2 cellular contexts compared by ENCODE assay signal in the genomic region with DNA sequence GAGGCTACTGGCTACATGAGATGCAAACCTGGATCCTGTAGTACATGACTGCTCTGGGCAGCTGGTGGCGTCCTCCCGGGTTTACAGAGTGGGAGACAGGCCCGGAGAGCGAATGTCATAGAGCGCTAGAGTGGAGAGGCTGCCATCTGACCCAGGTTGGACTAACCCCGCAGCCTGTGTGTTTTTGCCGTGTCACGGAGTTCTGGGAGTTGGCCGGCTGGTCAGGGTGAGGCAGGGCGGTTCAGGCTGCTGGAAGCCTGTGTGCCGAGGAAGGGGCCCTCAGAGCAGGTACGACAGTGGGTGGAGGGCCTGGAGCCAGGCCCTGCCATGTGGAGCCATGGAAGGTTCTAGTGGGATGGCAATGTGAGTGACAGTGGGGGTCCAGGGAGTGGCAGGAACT.
TF ChIP-seq lines count a peak whose summit lies in the region.

No MANE protein-coding gene starts in this region.

TF ChIP-seq in HEK293, 187 proteins besides CTCF, POLR2A, EP300 and RAD21:
- TF ChIP-seq ZIC2 (tag by site-specific recombination; IDR thresholded peaks at IDR 0.05) (no peak), ZNF433 (tag by site-specific recombination; IDR thresholded peaks at IDR 0.05; ENCODE audit: low read depth) (no peak), KLF1 (tag by site-specific recombination; IDR thresholded peaks at IDR 0.05) (peak; percentile 50), ZNF341 (tag by site-specific recombination; IDR thresholded peaks at IDR 0.05; ENCODE audit: low read depth) (no peak), PRDM1 (tag by site-specific recombination; IDR thresholded peaks at IDR 0.05) (no peak), ZNF747 (tag by site-specific recombination; IDR thresholded peaks at IDR 0.05) (no peak), ZNF184 (tag by site-specific recombination; IDR thresholded peaks at IDR 0.05) (no peak), ZNF16 (tag by site-specific recombination; IDR thresholded peaks at IDR 0.05; ENCODE audit: low read depth) (0 out of 2 replicates have a peak, but pooled peaks have one; percentile 38), ZNF561 (tag by site-specific recombination; IDR thresholded peaks at IDR 0.05; ENCODE audit: borderline replicate concordance) (no peak), ZEB2 (tag by site-specific recombination; IDR thresholded peaks at IDR 0.05) (no peak), ZNF521 (tag by site-specific recombination; IDR thresholded peaks at IDR 0.05) (no peak), ZNF596 (tag by site-specific recombination; IDR thresholded peaks at IDR 0.05) (no peak)
- TF ChIP-seq, protein P1, sequence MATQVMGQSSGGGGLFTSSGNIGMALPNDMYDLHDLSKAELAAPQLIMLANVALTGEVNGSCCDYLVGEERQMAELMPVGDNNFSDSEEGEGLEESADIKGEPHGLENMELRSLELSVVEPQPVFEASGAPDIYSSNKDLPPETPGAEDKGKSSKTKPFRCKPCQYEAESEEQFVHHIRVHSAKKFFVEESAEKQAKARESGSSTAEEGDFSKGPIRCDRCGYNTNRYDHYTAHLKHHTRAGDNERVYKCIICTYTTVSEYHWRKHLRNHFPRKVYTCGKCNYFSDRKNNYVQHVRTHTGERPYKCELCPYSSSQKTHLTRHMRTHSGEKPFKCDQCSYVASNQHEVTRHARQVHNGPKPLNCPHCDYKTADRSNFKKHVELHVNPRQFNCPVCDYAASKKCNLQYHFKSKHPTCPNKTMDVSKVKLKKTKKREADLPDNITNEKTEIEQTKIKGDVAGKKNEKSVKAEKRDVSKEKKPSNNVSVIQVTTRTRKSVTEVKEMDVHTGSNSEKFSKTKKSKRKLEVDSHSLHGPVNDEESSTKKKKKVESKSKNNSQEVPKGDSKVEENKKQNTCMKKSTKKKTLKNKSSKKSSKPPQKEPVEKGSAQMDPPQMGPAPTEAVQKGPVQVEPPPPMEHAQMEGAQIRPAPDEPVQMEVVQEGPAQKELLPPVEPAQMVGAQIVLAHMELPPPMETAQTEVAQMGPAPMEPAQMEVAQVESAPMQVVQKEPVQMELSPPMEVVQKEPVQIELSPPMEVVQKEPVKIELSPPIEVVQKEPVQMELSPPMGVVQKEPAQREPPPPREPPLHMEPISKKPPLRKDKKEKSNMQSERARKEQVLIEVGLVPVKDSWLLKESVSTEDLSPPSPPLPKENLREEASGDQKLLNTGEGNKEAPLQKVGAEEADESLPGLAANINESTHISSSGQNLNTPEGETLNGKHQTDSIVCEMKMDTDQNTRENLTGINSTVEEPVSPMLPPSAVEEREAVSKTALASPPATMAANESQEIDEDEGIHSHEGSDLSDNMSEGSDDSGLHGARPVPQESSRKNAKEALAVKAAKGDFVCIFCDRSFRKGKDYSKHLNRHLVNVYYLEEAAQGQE (tag by site-specific recombination; IDR thresholded peaks at IDR 0.05): no peak
- TF ChIP-seq, protein P2, sequence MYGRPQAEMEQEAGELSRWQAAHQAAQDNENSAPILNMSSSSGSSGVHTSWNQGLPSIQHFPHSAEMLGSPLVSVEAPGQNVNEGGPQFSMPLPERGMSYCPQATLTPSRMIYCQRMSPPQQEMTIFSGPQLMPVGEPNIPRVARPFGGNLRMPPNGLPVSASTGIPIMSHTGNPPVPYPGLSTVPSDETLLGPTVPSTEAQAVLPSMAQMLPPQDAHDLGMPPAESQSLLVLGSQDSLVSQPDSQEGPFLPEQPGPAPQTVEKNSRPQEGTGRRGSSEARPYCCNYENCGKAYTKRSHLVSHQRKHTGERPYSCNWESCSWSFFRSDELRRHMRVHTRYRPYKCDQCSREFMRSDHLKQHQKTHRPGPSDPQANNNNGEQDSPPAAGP (tag by site-specific recombination; IDR thresholded peaks at IDR 0.05): no peak

TF ChIP-seq in K562, 482 proteins besides CTCF, POLR2A, EP300 and RAD21:
- TF ChIP-seq MAFG (tag; conservative IDR thresholded peaks at IDR 0.05) (peak; percentile 54; the same call in 1 of the 2 replicates), BCOR (IDR thresholded peaks at IDR 0.05) (0 out of 2 replicates have a peak, but pooled peaks have one; percentile 27), ZNF316 (IDR thresholded peaks at IDR 0.05) (peak; percentile 49), NFE2 (IDR thresholded peaks at IDR 0.05; ENCODE audit: low read depth) (peak; percentile 61; the same call in 1 of the 2 replicates), ZBED1 (IDR thresholded peaks at IDR 0.05) (no peak), COPS2 (conservative IDR thresholded peaks at IDR 0.05) (no peak), MTA3 (IDR thresholded peaks at IDR 0.05; ENCODE audit: borderline replicate concordance) (no peak), MAFK (IDR thresholded peaks at IDR 0.05; ENCODE audit: low read length) (peak; percentile 24; the same call in 1 of the 2 replicates), SETDB1 (IDR thresholded peaks at IDR 0.05; ENCODE audit: low read length) (no peak), C11orf30 (IDR thresholded peaks at IDR 0.05; ENCODE audit: low read depth) (peak; percentile 72)
- TF ChIP-seq, protein P3, sequence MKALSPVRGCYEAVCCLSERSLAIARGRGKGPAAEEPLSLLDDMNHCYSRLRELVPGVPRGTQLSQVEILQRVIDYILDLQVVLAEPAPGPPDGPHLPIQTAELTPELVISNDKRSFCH (CRISPR knock-in tag; IDR thresholded peaks at IDR 0.05): no peak
- TF ChIP-seq, protein P3 (tag; IDR thresholded peaks at IDR 0.05): no peak
- TF ChIP-seq, protein P4, sequence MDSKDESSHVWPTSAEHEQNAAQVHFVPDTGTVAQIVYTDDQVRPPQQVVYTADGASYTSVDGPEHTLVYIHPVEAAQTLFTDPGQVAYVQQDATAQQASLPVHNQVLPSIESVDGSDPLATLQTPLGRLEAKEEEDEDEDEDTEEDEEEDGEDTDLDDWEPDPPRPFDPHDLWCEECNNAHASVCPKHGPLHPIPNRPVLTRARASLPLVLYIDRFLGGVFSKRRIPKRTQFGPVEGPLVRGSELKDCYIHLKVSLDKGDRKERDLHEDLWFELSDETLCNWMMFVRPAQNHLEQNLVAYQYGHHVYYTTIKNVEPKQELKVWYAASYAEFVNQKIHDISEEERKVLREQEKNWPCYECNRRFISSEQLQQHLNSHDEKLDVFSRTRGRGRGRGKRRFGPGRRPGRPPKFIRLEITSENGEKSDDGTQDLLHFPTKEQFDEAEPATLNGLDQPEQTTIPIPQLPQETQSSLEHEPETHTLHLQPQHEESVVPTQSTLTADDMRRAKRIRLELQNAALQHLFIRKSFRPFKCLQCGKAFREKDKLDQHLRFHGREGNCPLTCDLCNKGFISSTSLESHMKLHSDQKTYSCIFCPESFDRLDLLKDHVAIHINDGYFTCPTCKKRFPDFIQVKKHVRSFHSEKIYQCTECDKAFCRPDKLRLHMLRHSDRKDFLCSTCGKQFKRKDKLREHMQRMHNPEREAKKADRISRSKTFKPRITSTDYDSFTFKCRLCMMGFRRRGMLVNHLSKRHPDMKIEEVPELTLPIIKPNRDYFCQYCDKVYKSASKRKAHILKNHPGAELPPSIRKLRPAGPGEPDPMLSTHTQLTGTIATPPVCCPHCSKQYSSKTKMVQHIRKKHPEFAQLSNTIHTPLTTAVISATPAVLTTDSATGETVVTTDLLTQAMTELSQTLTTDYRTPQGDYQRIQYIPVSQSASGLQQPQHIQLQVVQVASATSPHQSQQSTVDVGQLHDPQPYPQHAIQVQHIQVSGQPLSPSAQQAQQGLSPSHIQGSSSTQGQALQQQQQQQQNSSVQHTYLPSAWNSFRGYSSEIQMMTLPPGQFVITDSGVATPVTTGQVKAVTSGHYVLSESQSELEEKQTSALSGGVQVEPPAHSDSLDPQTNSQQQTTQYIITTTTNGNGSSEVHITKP (IDR thresholded peaks at IDR 0.05; ENCODE audit: partially characterized antibody): peak; percentile 30
- TF ChIP-seq, protein P5, sequence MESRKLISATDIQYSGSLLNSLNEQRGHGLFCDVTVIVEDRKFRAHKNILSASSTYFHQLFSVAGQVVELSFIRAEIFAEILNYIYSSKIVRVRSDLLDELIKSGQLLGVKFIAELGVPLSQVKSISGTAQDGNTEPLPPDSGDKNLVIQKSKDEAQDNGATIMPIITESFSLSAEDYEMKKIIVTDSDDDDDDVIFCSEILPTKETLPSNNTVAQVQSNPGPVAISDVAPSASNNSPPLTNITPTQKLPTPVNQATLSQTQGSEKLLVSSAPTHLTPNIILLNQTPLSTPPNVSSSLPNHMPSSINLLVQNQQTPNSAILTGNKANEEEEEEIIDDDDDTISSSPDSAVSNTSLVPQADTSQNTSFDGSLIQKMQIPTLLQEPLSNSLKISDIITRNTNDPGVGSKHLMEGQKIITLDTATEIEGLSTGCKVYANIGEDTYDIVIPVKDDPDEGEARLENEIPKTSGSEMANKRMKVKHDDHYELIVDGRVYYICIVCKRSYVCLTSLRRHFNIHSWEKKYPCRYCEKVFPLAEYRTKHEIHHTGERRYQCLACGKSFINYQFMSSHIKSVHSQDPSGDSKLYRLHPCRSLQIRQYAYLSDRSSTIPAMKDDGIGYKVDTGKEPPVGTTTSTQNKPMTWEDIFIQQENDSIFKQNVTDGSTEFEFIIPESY (CRISPR knock-in tag; IDR thresholded peaks at IDR 0.05): peak; percentile 83
